Comparison of ENCODE assay signal across 14 cellular contexts in the genomic region with DNA sequence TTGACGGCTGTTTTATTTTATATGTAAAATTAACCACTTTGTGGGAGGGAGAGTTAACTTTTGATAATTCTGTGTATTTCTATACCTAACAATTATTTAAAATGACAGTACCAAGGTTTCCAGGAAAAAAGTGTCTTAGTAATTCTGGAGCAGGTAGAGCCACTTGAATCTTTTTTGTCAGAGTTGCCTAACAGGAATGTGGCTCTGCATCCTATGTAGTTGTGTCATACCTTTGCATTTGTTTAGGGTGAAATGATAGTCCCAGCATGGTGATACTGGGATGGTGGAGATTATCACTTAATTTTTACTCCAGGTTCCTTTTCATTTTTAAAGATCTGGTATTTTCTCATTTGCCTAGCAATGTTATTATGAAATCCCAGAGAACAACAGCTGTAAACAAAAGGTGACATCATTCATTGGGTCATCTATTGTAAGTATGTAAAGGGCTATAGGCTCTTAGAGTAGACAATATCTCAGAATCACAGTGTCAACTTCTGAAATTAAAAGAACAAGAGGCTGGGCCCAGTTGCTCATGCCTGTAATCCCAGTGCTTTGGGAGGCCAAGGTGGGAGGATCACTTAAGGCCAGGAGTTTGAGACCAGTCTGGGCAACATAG.
"Had no signal": no experiment of that assay in that cellular context is flagged by ENCODE, and none has a peak within 500 bp of the region (broad histone marks: within the 10 kb centered on the region; RNA-seq: fewer than 3 reads in every experiment).

No MANE protein-coding gene starts in this region.

- ATAC-seq: activated CD4-positive, alpha-beta T cell treated with anti-CD3 and anti-CD28 coated beads for 36 hours; activated naive CD4-positive, alpha-beta T cell treated with anti-CD3 and anti-CD28 coated beads, Interleukin-2, amount 50 U/mL, for 72 hours; left colon; lower lobe of right lung; stimulated activated naive CD8-positive, alpha-beta T cell treated with anti-CD3 and anti-CD28 coated beads, Interleukin-15, Interleukin-2, amounts not matched to agents 100 U/mL and 50 U/mL, for 24 hours had no signal

- H3K9me3 ChIP-seq: adrenal gland, lower lobe of right lung, upper lobe of left lung had no signal

- H3K4me1 ChIP-seq: adrenal gland had no signal

- H3K27ac ChIP-seq: adrenal gland, lower lobe of right lung, upper lobe of left lung had no signal

- H3K4me3 ChIP-seq: adrenal gland, lower lobe of right lung, upper lobe of left lung had no signal

- DNase-seq: activated CD4-positive, alpha-beta T cell treated with anti-CD3 and anti-CD28 coated beads for 36 hours; activated CD4-positive, alpha-beta T cell treated with anti-CD3 and anti-CD28 coated beads, Interleukin-2, amount 50 U/mL, for 48 hours; activated gamma-delta T cell treated with Interleukin-2 at 50 U/mL for 16 hours; activated T-cell treated with anti-CD3 and anti-CD28 coated beads for 4 hours; adrenal gland; effector CD4-positive, alpha-beta T cell; left colon; lower lobe of right lung; retina; stimulated activated CD4-positive, alpha-beta T cell treated with anti-CD3 and anti-CD28 coated beads, Interleukin-2, amount 100 ng/mL, for 24 hours; stimulated activated naive CD8-positive, alpha-beta T cell treated with anti-CD3 and anti-CD28 coated beads, Interleukin-15, Interleukin-2, amounts not matched to agents 100 U/mL and 50 U/mL, for 24 hours; SW 1271; upper lobe of left lung had no signal

- H3K27me3 ChIP-seq: adrenal gland, upper lobe of left lung had no signal

- H3K36me3 ChIP-seq: adrenal gland, lower lobe of right lung, upper lobe of left lung had no signal
